In the genomic region with DNA sequence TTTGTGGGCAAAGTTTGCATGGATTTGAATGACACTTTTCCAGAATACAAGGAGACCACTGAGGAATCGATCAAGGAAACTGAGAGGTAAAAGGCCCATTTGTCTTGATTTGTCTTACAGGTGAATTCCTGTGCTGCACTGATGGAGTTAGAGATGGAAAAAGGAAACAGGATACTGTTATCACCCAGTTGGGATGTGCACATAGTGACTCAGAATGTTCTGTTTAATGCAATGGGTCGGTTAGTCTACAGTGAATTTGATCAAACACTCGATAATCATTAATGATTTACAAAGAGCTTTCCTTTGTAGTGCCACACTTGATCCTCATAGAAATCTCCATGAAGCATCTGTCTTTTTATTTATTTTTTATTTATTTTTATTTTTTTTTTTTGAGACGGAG, we compare ENCODE assay signal across 24 cellular contexts.
"Had no signal": no experiment of that assay in that cellular context is flagged by ENCODE, and none has a peak within 500 bp of the region (broad histone marks: within the 10 kb centered on the region; RNA-seq: fewer than 3 reads in every experiment).

No MANE protein-coding gene starts in this region.

- H3K36me3 ChIP-seq: neural progenitor cell, prostate gland, right atrium auricular region, sigmoid colon, spleen, tibial nerve, upper lobe of right lung, uterus had no signal

- H3K4me3 ChIP-seq: dorsolateral prefrontal cortex, neural progenitor cell, prostate gland, right atrium auricular region, sigmoid colon, spleen, testis, tibial nerve, upper lobe of right lung, uterus had no signal

- H3K79me2 ChIP-seq: parathyroid adenoma had no signal

- H3K4me1 ChIP-seq: neural progenitor cell, parathyroid adenoma, prostate gland, right atrium auricular region, sigmoid colon, spleen, testis, tibial nerve, upper lobe of right lung, uterus had no signal

- ATAC-seq: naive thymus-derived CD4-positive, alpha-beta T cell; stimulated activated memory B cell treated with anti-CD40 and anti-IgM and Interleukin-4, amounts not matched to agents 10 μg/mL and 1 μg/mL and 100 μg/mL, for 72 hours; stimulated activated naive CD8-positive, alpha-beta T cell treated with anti-CD3 and anti-CD28 coated beads, Interleukin-15, Interleukin-2, amounts not matched to agents 100 U/mL and 50 U/mL, for 24 hours; upper lobe of right lung had no signal

- H3K9me3 ChIP-seq: prostate gland, right atrium auricular region, sigmoid colon, spleen, testis, tibial nerve, upper lobe of right lung, uterus had no signal

- DNase-seq: cortex of kidney; dorsolateral prefrontal cortex; effector CD4-positive, alpha-beta T cell; hypothalamus; immature natural killer cell; islet precursor cell; kidney glomerular epithelial cell; mesendoderm; midbrain; naive thymus-derived CD4-positive, alpha-beta T cell; sigmoid colon; spleen; stimulated activated CD4-positive, alpha-beta T cell treated with anti-CD3 and anti-CD28 coated beads, Interleukin-4, amount 100 ng/mL, for 4 hours; stimulated activated naive CD8-positive, alpha-beta T cell treated with anti-CD3 and anti-CD28 coated beads, Interleukin-15, Interleukin-2, amounts not matched to agents 100 U/mL and 50 U/mL, for 24 hours; substantia nigra; testis; upper lobe of right lung; uterus had no signal

- H3K9ac ChIP-seq: neural progenitor cell, parathyroid adenoma had no signal

- H3K27ac ChIP-seq: dorsolateral prefrontal cortex, neural progenitor cell, parathyroid adenoma, prostate gland, right atrium auricular region, sigmoid colon, spleen, testis, tibial nerve, upper lobe of right lung, uterus had no signal

- H3K4me2 ChIP-seq: neural progenitor cell had no signal

- H3K27me3 ChIP-seq: neural progenitor cell, right atrium auricular region, sigmoid colon, testis, tibial nerve, upper lobe of right lung, uterus had no signal

- H2AFZ ChIP-seq: neural progenitor cell, parathyroid adenoma had no signal
